In genomic region chrX:136909119-136909705, GRCh38 we compare ENCODE assay signal across 1 cellular context.
TF ChIP-seq lines count a peak whose summit lies in the region.

No MANE protein-coding gene starts in this region.

TF ChIP-seq in K562, 482 proteins besides CTCF, POLR2A, EP300 and RAD21 (continued from another document and continues in another):
- TF ChIP-seq AFF4 (CRISPR knock-in tag; IDR thresholded peaks at IDR 0.05), result 0 out of 2 replicates have a peak, but pooled peaks have one; percentile 15
- 0 out of 3 replicates have a peak, but pooled peaks of 1 of the 2 experiments have one; percentile 14 for TF ChIP-seq CBX3 (IDR thresholded peaks at IDR 0.05; ENCODE audit: borderline replicate concordance in 1 of 2, low read length in 2 of 2)
- TF ChIP-seq KLF1 (tag; IDR thresholded peaks at IDR 0.05), result no peak
- TF ChIP-seq, protein P1, sequence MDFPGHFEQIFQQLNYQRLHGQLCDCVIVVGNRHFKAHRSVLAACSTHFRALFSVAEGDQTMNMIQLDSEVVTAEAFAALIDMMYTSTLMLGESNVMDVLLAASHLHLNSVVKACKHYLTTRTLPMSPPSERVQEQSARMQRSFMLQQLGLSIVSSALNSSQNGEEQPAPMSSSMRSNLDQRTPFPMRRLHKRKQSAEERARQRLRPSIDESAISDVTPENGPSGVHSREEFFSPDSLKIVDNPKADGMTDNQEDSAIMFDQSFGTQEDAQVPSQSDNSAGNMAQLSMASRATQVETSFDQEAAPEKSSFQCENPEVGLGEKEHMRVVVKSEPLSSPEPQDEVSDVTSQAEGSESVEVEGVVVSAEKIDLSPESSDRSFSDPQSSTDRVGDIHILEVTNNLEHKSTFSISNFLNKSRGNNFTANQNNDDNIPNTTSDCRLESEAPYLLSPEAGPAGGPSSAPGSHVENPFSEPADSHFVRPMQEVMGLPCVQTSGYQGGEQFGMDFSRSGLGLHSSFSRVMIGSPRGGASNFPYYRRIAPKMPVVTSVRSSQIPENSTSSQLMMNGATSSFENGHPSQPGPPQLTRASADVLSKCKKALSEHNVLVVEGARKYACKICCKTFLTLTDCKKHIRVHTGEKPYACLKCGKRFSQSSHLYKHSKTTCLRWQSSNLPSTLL (IDR thresholded peaks at IDR 0.05), result no peak
- no peak for TF ChIP-seq ASH1L (IDR thresholded peaks at IDR 0.05; ENCODE audit: borderline replicate concordance, low read depth, partially characterized antibody)
- TF ChIP-seq, protein P2, sequence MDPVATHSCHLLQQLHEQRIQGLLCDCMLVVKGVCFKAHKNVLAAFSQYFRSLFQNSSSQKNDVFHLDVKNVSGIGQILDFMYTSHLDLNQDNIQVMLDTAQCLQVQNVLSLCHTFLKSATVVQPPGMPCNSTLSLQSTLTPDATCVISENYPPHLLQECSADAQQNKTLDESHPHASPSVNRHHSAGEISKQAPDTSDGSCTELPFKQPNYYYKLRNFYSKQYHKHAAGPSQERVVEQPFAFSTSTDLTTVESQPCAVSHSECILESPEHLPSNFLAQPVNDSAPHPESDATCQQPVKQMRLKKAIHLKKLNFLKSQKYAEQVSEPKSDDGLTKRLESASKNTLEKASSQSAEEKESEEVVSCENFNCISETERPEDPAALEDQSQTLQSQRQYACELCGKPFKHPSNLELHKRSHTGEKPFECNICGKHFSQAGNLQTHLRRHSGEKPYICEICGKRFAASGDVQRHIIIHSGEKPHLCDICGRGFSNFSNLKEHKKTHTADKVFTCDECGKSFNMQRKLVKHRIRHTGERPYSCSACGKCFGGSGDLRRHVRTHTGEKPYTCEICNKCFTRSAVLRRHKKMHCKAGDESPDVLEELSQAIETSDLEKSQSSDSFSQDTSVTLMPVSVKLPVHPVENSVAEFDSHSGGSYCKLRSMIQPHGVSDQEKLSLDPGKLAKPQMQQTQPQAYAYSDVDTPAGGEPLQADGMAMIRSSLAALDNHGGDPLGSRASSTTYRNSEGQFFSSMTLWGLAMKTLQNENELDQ (CRISPR knock-in tag; IDR thresholded peaks at IDR 0.05; ENCODE audit: borderline replicate concordance), result no peak
- no peak for TF ChIP-seq SIRT6 (IDR thresholded peaks at IDR 0.05; ENCODE audit: low read depth, low read length)
- no peak for TF ChIP-seq ESRRA (IDR thresholded peaks at IDR 0.05; ENCODE audit: borderline replicate concordance, low read depth)
- TF ChIP-seq ZNF395 (CRISPR knock-in tag; IDR thresholded peaks at IDR 0.05), result peak; percentile 49; the same call in 1 of the 2 replicates
- TF ChIP-seq, protein P3, sequence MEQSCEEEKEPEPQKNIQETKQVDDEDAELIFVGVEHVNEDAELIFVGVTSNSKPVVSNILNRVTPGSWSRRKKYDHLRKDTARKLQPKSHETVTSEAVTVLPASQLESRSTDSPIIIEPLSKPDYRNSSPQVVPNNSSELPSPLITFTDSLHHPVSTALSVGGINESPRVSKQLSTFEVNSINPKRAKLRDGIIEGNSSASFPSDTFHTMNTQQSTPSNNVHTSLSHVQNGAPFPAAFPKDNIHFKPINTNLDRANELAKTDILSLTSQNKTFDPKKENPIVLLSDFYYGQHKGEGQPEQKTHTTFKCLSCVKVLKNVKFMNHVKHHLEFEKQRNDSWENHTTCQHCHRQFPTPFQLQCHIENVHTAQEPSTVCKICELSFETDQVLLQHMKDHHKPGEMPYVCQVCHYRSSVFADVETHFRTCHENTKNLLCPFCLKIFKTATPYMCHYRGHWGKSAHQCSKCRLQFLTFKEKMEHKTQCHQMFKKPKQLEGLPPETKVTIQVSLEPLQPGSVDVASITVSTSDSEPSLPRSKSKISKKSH (CRISPR knock-in tag; IDR thresholded peaks at IDR 0.05), result no peak
- TF ChIP-seq CHD2 (IDR thresholded peaks at IDR 0.05; ENCODE audit: low read depth, low read length), result no peak
- no peak for TF ChIP-seq MAFG (tag; conservative IDR thresholded peaks at IDR 0.05)
- TF ChIP-seq SMAD3 (CRISPR knock-in tag; conservative IDR thresholded peaks at IDR 0.05), result no peak
- TF ChIP-seq JUND (IDR thresholded peaks at IDR 0.05; ENCODE audit: borderline replicate concordance, low read depth, low read length), result peak; percentile 67; the same call in 1 of the 2 replicates
- TF ChIP-seq JUND (tag; IDR thresholded peaks at IDR 0.05; ENCODE audit: borderline replicate concordance, low read depth, low read length), result no peak
- no peak for TF ChIP-seq ZNF143 (CRISPR knock-in tag; IDR thresholded peaks at IDR 0.05)
- no peak for TF ChIP-seq MXI1 (IDR thresholded peaks at IDR 0.05; ENCODE audit: low read depth, low read length)
- no peak for TF ChIP-seq NFIX (CRISPR knock-in tag; IDR thresholded peaks at IDR 0.05; ENCODE audit: low read depth)
- TF ChIP-seq SMARCC2 (IDR thresholded peaks at IDR 0.05; ENCODE audit: low read depth), result no peak
- TF ChIP-seq RBM14 (IDR thresholded peaks at IDR 0.05; ENCODE audit: borderline replicate concordance, insufficient read depth, low read depth, low read length), result no peak
- TF ChIP-seq ZFPM2 (CRISPR knock-in tag; IDR thresholded peaks at IDR 0.05), result no peak
- TF ChIP-seq SIN3B (IDR thresholded peaks at IDR 0.05; ENCODE audit: low read depth), result no peak
- no peak for TF ChIP-seq ZNF354B (CRISPR knock-in tag; IDR thresholded peaks at IDR 0.05)
- TF ChIP-seq POU5F1 (IDR thresholded peaks at IDR 0.05; ENCODE audit: borderline replicate concordance, low read depth, low read length, partially characterized antibody), result no peak
- TF ChIP-seq ZNF695 (CRISPR knock-in tag; IDR thresholded peaks at IDR 0.05), result no peak
- no peak for TF ChIP-seq ATF6 (CRISPR knock-in tag; IDR thresholded peaks at IDR 0.05)
- no peak for TF ChIP-seq ZC3H4 (CRISPR knock-in tag; IDR thresholded peaks at IDR 0.05; ENCODE audit: borderline replicate concordance)
- TF ChIP-seq MCM2 (IDR thresholded peaks at IDR 0.05; ENCODE audit: low read depth), result no peak
- 0 out of 2 replicates have a peak, but pooled peaks have one; percentile 50 for TF ChIP-seq GTF2E2 (tag; IDR thresholded peaks at IDR 0.05)
- TF ChIP-seq NR4A1 (CRISPR knock-in tag; IDR thresholded peaks at IDR 0.05), result no peak
- TF ChIP-seq NR4A1 (tag; IDR thresholded peaks at IDR 0.05), result no peak
- no peak for TF ChIP-seq GATAD2A (IDR thresholded peaks at IDR 0.05)
- no peak for TF ChIP-seq PCBP2 (IDR thresholded peaks at IDR 0.05; ENCODE audit: low read depth, low read length, poor library complexity, severe bottlenecking)
- no peak for TF ChIP-seq HINFP (tag; conservative IDR thresholded peaks at IDR 0.05; ENCODE audit: low read depth)
- TF ChIP-seq TAF7 (tag; IDR thresholded peaks at IDR 0.05), result no peak
- TF ChIP-seq TCFL5 (CRISPR knock-in tag; conservative IDR thresholded peaks at IDR 0.05), result no peak
- no peak for TF ChIP-seq KAT2B (IDR thresholded peaks at IDR 0.05; ENCODE audit: low read depth, low read length)
- TF ChIP-seq TBP (optimal IDR thresholded peaks at IDR 0.05; ENCODE audit: low read depth, low read length), result peak; percentile 9
- TF ChIP-seq ZNF232 (CRISPR knock-in tag; IDR thresholded peaks at IDR 0.05), result no peak
- TF ChIP-seq, protein P4, sequence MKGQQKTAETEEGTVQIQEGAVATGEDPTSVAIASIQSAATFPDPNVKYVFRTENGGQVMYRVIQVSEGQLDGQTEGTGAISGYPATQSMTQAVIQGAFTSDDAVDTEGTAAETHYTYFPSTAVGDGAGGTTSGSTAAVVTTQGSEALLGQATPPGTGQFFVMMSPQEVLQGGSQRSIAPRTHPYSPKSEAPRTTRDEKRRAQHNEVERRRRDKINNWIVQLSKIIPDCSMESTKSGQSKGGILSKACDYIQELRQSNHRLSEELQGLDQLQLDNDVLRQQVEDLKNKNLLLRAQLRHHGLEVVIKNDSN (CRISPR knock-in tag; IDR thresholded peaks at IDR 0.05), result no peak
- TF ChIP-seq TEAD4 (IDR thresholded peaks at IDR 0.05; ENCODE audit: low read length), result no peak
- TF ChIP-seq TEAD4 (CRISPR knock-in tag; IDR thresholded peaks at IDR 0.05; ENCODE audit: borderline replicate concordance), result no peak
- TF ChIP-seq, protein P5, sequence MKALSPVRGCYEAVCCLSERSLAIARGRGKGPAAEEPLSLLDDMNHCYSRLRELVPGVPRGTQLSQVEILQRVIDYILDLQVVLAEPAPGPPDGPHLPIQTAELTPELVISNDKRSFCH (CRISPR knock-in tag; IDR thresholded peaks at IDR 0.05), result no peak
- TF ChIP-seq, protein P5 (tag; IDR thresholded peaks at IDR 0.05), result no peak
- no peak for TF ChIP-seq POLR2AphosphoS5 (IDR thresholded peaks at IDR 0.05; ENCODE audit: control insufficient read depth, insufficient read depth, low read depth, low read length)
- TF ChIP-seq HIVEP1 (CRISPR knock-in tag; IDR thresholded peaks at IDR 0.05), result no peak
- TF ChIP-seq MCM3 (IDR thresholded peaks at IDR 0.05), result no peak
- no peak for TF ChIP-seq ZNF175 (CRISPR knock-in tag; IDR thresholded peaks at IDR 0.05; ENCODE audit: low read depth)
- TF ChIP-seq PCBP1 (IDR thresholded peaks at IDR 0.05; ENCODE audit: low read depth, low read length, poor library complexity, severe bottlenecking), result no peak
- TF ChIP-seq HLTF (IDR thresholded peaks at IDR 0.05), result no peak
- no peak for TF ChIP-seq PML (IDR thresholded peaks at IDR 0.05; ENCODE audit: low read length)
- no peak for TF ChIP-seq U2AF1 (optimal IDR thresholded peaks at IDR 0.05; ENCODE audit: low read depth, low read length)
- TF ChIP-seq GMEB1 (CRISPR knock-in tag; IDR thresholded peaks at IDR 0.05), result no peak
- TF ChIP-seq EWSR1 (IDR thresholded peaks at IDR 0.05; ENCODE audit: borderline replicate concordance, low read depth, partially characterized antibody), result no peak
